11 cellular contexts compared by ENCODE assay signal in genomic region chr17:75634376-75634740, GRCh38. TPM values are rescaled to one million over a fixed set of nuclear protein-coding genes. Genes with fewer than 3 reads are reported as not detected.
DNase-seq lines count a peak whose midpoint lies in the region; ATAC-seq and TF ChIP-seq lines count a peak whose summit lies in the region.
"Had no signal": no experiment of that assay in that cellular context is flagged by ENCODE, and none has a peak within 500 bp of the region (broad histone marks: within the 10 kb centered on the region; RNA-seq: fewer than 3 reads in every experiment).

No MANE protein-coding gene starts in this region.

- H3K9ac ChIP-seq in neural progenitor cell = no peak overlapping the region

- H3K36me3 Mint-ChIP-seq in neural progenitor cell = no peaks in the 10 kb centered on the region

- peaks cover 42% of the 10 kb centered on the region for H3K4me1 Mint-ChIP-seq in neural progenitor cell

- ATAC-seq in Right ventricle myocardium superior (ENCODE audit: poor library complexity) (no peak), GM18867 (IDR thresholded peaks at IDR 0.05; ENCODE audit: unreplicated experiment) (no peak)

- H3K4me2 ChIP-seq in neural progenitor cell = peak overlapping the region; percentile 75

- H3K9me3 ChIP-seq in cardiac muscle cell (ENCODE audit: low read depth) = no peaks in the 10 kb centered on the region
- H3K9me3 ChIP-seq in esophagus squamous epithelium = no peaks in the 10 kb centered on the region
- H3K9me3 ChIP-seq in neural progenitor cell (ENCODE audit: low read depth) = no peaks in the 10 kb centered on the region
- H3K9me3 ChIP-seq in uterus = no peaks in the 10 kb centered on the region

- no peaks in the 10 kb centered on the region for H3K79me2 ChIP-seq in neural progenitor cell (ENCODE audit: low read depth)

- peak overlapping the region; percentile 74 for H3K27ac Mint-ChIP-seq in neural progenitor cell
- H3K27ac Mint-ChIP-seq: activated CD4-positive, alpha-beta T cell treated with anti-CD3 and anti-CD28 coated beads, Interleukin-2, amount 10 ng/mL, durations not matched to agents 24 days and 14 days; IgD-negative memory B cell; T-cell had no signal

- H3K4me1 ChIP-seq in cardiac muscle cell (ENCODE audit: low read depth) (peaks cover 30% of the 10 kb centered on the region), esophagus squamous epithelium (peaks cover 16 to 47% (median 20%) of the 10 kb centered on the region in 3 donors), neural progenitor cell (peaks cover 25% of the 10 kb centered on the region), uterus (peaks cover 0 to 9% of the 10 kb centered on the region in 2 donors)

- TF ChIP-seq POLR2A in esophagus squamous epithelium (IDR thresholded peaks at IDR 0.05) (no peak), uterus (IDR thresholded peaks at IDR 0.05) (no peak)

- H3K27me3 ChIP-seq in cardiac muscle cell = no peaks in the 10 kb centered on the region
- no peaks in the 10 kb centered on the region for H3K27me3 ChIP-seq in esophagus squamous epithelium
- no peaks in the 10 kb centered on the region for H3K27me3 ChIP-seq in neural progenitor cell
- H3K27me3 ChIP-seq in uterus = no peaks in the 10 kb centered on the region

- 72 to 100% methylated on average over 1 to 3 of the region's 9 CpGs for WGBS in esophagus squamous epithelium, 2 donors

- H3K4me3 ChIP-seq in cardiac muscle cell (no peak overlapping the region), esophagus squamous epithelium (peak overlapping the region in 3 of 4 donors; percentile 3 to 26 (median 21)), neural progenitor cell (peak overlapping the region; percentile 38), uterus (no peak overlapping the region)

- TF ChIP-seq CTCF in cardiac muscle cell (IDR thresholded peaks at IDR 0.05; ENCODE audit: low read depth, low read length) (no peak), esophagus squamous epithelium (IDR thresholded peaks at IDR 0.05) (no peak), neural progenitor cell (IDR thresholded peaks at IDR 0.05) (no peak), uterus (IDR thresholded peaks at IDR 0.05) (no peak)

- H4K20me1 ChIP-seq in neural progenitor cell (ENCODE audit: low read depth) = peaks cover 55% of the 10 kb centered on the region

- H3K36me3 ChIP-seq in cardiac muscle cell (no peaks in the 10 kb centered on the region), esophagus squamous epithelium (peaks cover 0 to 49% (median 6%) of the 10 kb centered on the region in 3 donors), neural progenitor cell (no peaks in the 10 kb centered on the region), uterus (no peaks in the 10 kb centered on the region)

- H3K4me3 Mint-ChIP-seq in neural progenitor cell = no peak overlapping the region
- H3K4me3 Mint-ChIP-seq: activated CD4-positive, alpha-beta T cell treated with anti-CD3 and anti-CD28 coated beads, Interleukin-2, amount 10 ng/mL, durations not matched to agents 24 days and 14 days; IgD-negative memory B cell; T-cell had no signal

- peak overlapping the region; percentile 16 for H3K27ac ChIP-seq in cardiac muscle cell
- peak overlapping the region; percentile 71 to 84 (median 80) for H3K27ac ChIP-seq in esophagus squamous epithelium
- H3K27ac ChIP-seq in neural progenitor cell = no peak overlapping the region
- peak overlapping the region; percentile 82 to 85 for H3K27ac ChIP-seq in uterus

- no peak overlapping the region for H2AFZ ChIP-seq in neural progenitor cell (replicated peaks)

- no peaks in the 10 kb centered on the region for H3K9me3 Mint-ChIP-seq in neural progenitor cell
- H3K9me3 Mint-ChIP-seq: activated CD4-positive, alpha-beta T cell treated with anti-CD3 and anti-CD28 coated beads, Interleukin-2, amount 10 ng/mL, durations not matched to agents 24 days and 14 days; IgD-negative memory B cell; T-cell had no signal

- DNase-seq in cardiac muscle cell (ENCODE audit: low read depth in 1 of 2, low spot score in 1 of 2) = no peak
- DNase-seq in Right ventricle myocardium superior = no peak
- no peak for DNase-seq in esophagus squamous epithelium (lab: John Stamatoyannopoulos, UW)
- peak; percentile 83 for DNase-seq in neural progenitor cell (ENCODE audit: low spot score)
- no peak for DNase-seq in uterus
- no peak for DNase-seq in NCI-H524 treated with DMSO at 0.1 percent for 48 hours (lab: John Stamatoyannopoulos, UW)
- DNase-seq in activated gamma-delta T cell (lab: John Stamatoyannopoulos, UW) = no peak

- H3F3A ChIP-seq in neural progenitor cell (ENCODE audit: low read depth) = peaks cover 22% of the 10 kb centered on the region

- intact Hi-C loops in Right ventricle myocardium superior (cut with DNase I) = loop anchor here (5.0 kb wide), 1 partner anchor 118 kb away; no protein-coding TSS in a partner anchor
- intact Hi-C loops in esophagus squamous epithelium (cut with DNase I) = loop anchor here (5.0 kb wide), 1 partner anchor 118 kb away; no protein-coding TSS in a partner anchor
- intact Hi-C loops in uterus (cut with DNase I; ENCODE audit: low total_unique reads) = no loop called here

- peaks cover 14% of the 10 kb centered on the region for H3K27me3 Mint-ChIP-seq in neural progenitor cell (ENCODE audit: insufficient read depth, low read depth)
- H3K27me3 Mint-ChIP-seq: activated CD4-positive, alpha-beta T cell treated with anti-CD3 and anti-CD28 coated beads, Interleukin-2, amount 10 ng/mL, durations not matched to agents 24 days and 14 days; IgD-negative memory B cell; T-cell had no signal

RNA-seq across cellular contexts. Expression of gene SMIM5, which starts 1.1 kb away (rescaled TPM):
- total RNA-seq in cardiac muscle cell (0.11 and 0.89 TPM in 2 replicates), Right ventricle myocardium superior (12.5 TPM), esophagus squamous epithelium (10 to 100 TPM in 1 of 4 donors, 1 to 10 TPM in 3; 7.4 to 16.8 (median 8.6) TPM), neural progenitor cell (ENCODE audit: low replicate concordance) (not detected in 2 replicates), uterus (1 to 10 TPM in 1 of 4 donors, under 1 TPM in 1, not detected in 2; 0.85 to 2.2 TPM)
- 0.42 and 0.60 TPM in 2 replicates for polyA plus RNA-seq in cardiac muscle cell

RNA-seq across cellular contexts. Expression of gene RECQL5, which starts 32.6 kb away (rescaled TPM):
- total RNA-seq in cardiac muscle cell (21.0 and 43.1 TPM in 2 replicates), Right ventricle myocardium superior (14.1 TPM), esophagus squamous epithelium (10 to 100 TPM; 25.1 to 82.8 (median 34.0) TPM), neural progenitor cell (ENCODE audit: low replicate concordance) (22.7 and 27.3 TPM in 2 replicates), uterus (10 to 100 TPM in 2 of 4 donors, 1 to 10 TPM in 1, under 1 TPM in 1; 0.59 to 22.7 (median 11.9) TPM)
- polyA plus RNA-seq in cardiac muscle cell = 28.6 and 47.4 TPM in 2 replicates

RNA-seq across cellular contexts. Expression of gene SAP30BP, which starts 32.8 kb away (rescaled TPM):
- total RNA-seq in cardiac muscle cell (40.1 and 50.8 TPM in 2 replicates), Right ventricle myocardium superior (40.0 TPM), esophagus squamous epithelium (10 to 100 TPM; 33.9 to 72.7 (median 44.4) TPM), neural progenitor cell (ENCODE audit: low replicate concordance) (72.9 and 75.8 TPM in 2 replicates), uterus (10 to 100 TPM; 14.1 to 87.7 (median 64.7) TPM)
- polyA plus RNA-seq in cardiac muscle cell = 106 and 134 TPM in 2 replicates

RNA-seq across cellular contexts. Expression of gene MYO15B, which starts 46.8 kb away (rescaled TPM):
- total RNA-seq in cardiac muscle cell = 15.3 and 101 TPM in 2 replicates
- polyA plus RNA-seq in cardiac muscle cell = 21.3 and 49.2 TPM in 2 replicates
- total RNA-seq in Right ventricle myocardium superior = 37.1 TPM
- total RNA-seq in esophagus squamous epithelium = 10 to 100 TPM in 2 of 4 donors, 1 to 10 TPM in 2; 6.3 to 60.7 (median 10.4) TPM
- 10.2 and 17.1 TPM in 2 replicates for total RNA-seq in neural progenitor cell (ENCODE audit: low replicate concordance)
- total RNA-seq in uterus = 100 to 1,000 TPM; 119 to 610 (median 170) TPM

Comparison
In these comparisons a context has a peak if more than half of its experiments do, and no peak if none do; other contexts are left out.
1. H3K4me3 ChIP-seq: peak in esophagus squamous epithelium (3 of 4) and neural progenitor cell (single experiment); none in cardiac muscle cell (single experiment) and uterus (0 of 2).